ENCODE assay signal across 8 cellular contexts in genomic region chr16:29613307-29614057, GRCh38. TPM values are rescaled to one million over a fixed set of nuclear protein-coding genes. Genes with fewer than 3 reads are reported as not detected.
DNase-seq lines count a peak whose midpoint lies in the region; ATAC-seq and TF ChIP-seq lines count a peak whose summit lies in the region.
"Not testable (repeated sequence)": the region's sequence is repeated elsewhere in the genome, so short reads cannot be mapped to it uniquely, and the experiment has no call there.

No MANE protein-coding gene starts in this region.

- 4 to 20% (median 5%) methylated on average over 17 to 97 of the region's 100 CpGs; no CpG with 5 or more reads in 1 of the 5 donors for WGBS in stomach, 5 donors

- not testable (repeated sequence) for TF ChIP-seq POLR2A in stomach (IDR thresholded peaks at IDR 0.05)

- not testable (repeated sequence) for H3K9me3 ChIP-seq in stomach

- TF ChIP-seq CTCF in stomach (IDR thresholded peaks at IDR 0.05), result not testable (repeated sequence)

- ATAC-seq in HG02623 (IDR thresholded peaks at IDR 0.05; ENCODE audit: unreplicated experiment), result peak; percentile 31
- peak; percentile 75 to 84 (median 83) for ATAC-seq in T-cell (replicated peaks in 1 of 4)

- not testable (repeated sequence) for TF ChIP-seq EP300 in stomach (IDR thresholded peaks at IDR 0.05)

- H3K4me3 ChIP-seq in stomach, result peak overlapping the region; percentile 56 to 77 (median 60)

- H3K4me3 Mint-ChIP-seq in T-cell, result peak overlapping the region; percentile 85 to 95 (median 91)
- peak overlapping the region; percentile 92 for H3K4me3 Mint-ChIP-seq in activated naive CD8-positive, alpha-beta T cell treated with anti-CD3 and anti-CD28 coated beads for 36 hours

- peak overlapping the region; percentile 89 to 91 for H3K27ac Mint-ChIP-seq in T-cell
- H3K27ac Mint-ChIP-seq in activated naive CD8-positive, alpha-beta T cell treated with anti-CD3 and anti-CD28 coated beads for 36 hours, result peak overlapping the region; percentile 95

- DNase-seq in EL, result peak; percentile 85
- peak; percentile 83 for DNase-seq in NCI-H146 (lab: John Stamatoyannopoulos, UW)
- peak; percentile 62 to 93 (median 80) for DNase-seq in T-cell
- DNase-seq in activated naive CD8-positive, alpha-beta T cell treated with anti-CD3 and anti-CD28 coated beads for 36 hours, result peak; percentile 94
- DNase-seq in head of caudate nucleus, result peak; percentile 66 to 96 (median 90)
- peak in 54 of 56 donors; percentile 26 to 93 (median 74) for DNase-seq in nucleus accumbens (lab: John Stamatoyannopoulos, UW)
- DNase-seq in stomach, result peak; percentile 88

- not testable (repeated sequence) for H3K27me3 ChIP-seq in stomach

- H3K9me3 Mint-ChIP-seq in T-cell; activated naive CD8-positive, alpha-beta T cell treated with anti-CD3 and anti-CD28 coated beads for 36 hours: not testable (repeated sequence)

- not testable (repeated sequence) for H3K36me3 Mint-ChIP-seq in T-cell
- peaks cover 20% of the 10 kb centered on the region for H3K36me3 Mint-ChIP-seq in activated naive CD8-positive, alpha-beta T cell treated with anti-CD3 and anti-CD28 coated beads for 36 hours

- not testable (repeated sequence) for H3K36me3 ChIP-seq in stomach

- H3K4me1 Mint-ChIP-seq in T-cell, result peaks cover 16 to 27% (median 19%) of the 10 kb centered on the region in 3 donors
- H3K4me1 Mint-ChIP-seq in activated naive CD8-positive, alpha-beta T cell treated with anti-CD3 and anti-CD28 coated beads for 36 hours, result not testable (repeated sequence)

- POLR2A ChIA-PET in T-cell (lab: Charles Lee), result interaction anchor here in 1 of 2 donors (0.6 to 0.7 kb wide), 2 partner anchors 84 to 1315 kb away, joined by 3 to 6 read pairs; no protein-coding TSS in a partner anchor

- intact Hi-C loops in head of caudate nucleus (cut with DNase I); stomach (cut with DNase I; ENCODE audit: low total_unique reads): not testable (repeated sequence)

- H3K27ac ChIP-seq in stomach, result peak overlapping the region; percentile 53 to 78 (median 68)

- H3K27me3 Mint-ChIP-seq in T-cell; activated naive CD8-positive, alpha-beta T cell treated with anti-CD3 and anti-CD28 coated beads for 36 hours: not testable (repeated sequence)

- CTCF ChIA-PET in T-cell (lab: Charles Lee), result not testable (repeated sequence)

- peaks cover 0 to 27% (median 15%) of the 10 kb centered on the region in 4 donors for H3K4me1 ChIP-seq in stomach

RNA-seq across cellular contexts. Expression of gene SPN, which starts 49.6 kb away (rescaled TPM):
- 100 to 1,000 TPM; 124 to 172 (median 161) TPM for total RNA-seq in T-cell
- total RNA-seq in activated naive CD8-positive, alpha-beta T cell treated with anti-CD3 and anti-CD28 coated beads for 36 hours, result 100 to 1,000 TPM; 122 TPM
- total RNA-seq in stomach, result 10 to 100 TPM in 1 of 5 donors, 1 to 10 TPM in 4; 1.8 to 20.1 (median 4.3) TPM
- 1 to 10 TPM in 1 of 3 donors, under 1 TPM in 2; 0.68 to 1.1 (median 0.75) TPM for polyA plus RNA-seq in stomach

Comparison
In these comparisons a context has a peak if more than half of its experiments do, and no peak if none do; other contexts are left out.
1. Peak in every context shown above with its lines: DNase-seq, ATAC-seq, H3K4me3 ChIP-seq and H3K27ac ChIP-seq.
2. RNA of gene SPN, which starts 49.6 kb away (total RNA-seq): 124 to 172 TPM in T-cell and 122 TPM in activated naive CD8-positive, alpha-beta T cell treated with anti-CD3 and anti-CD28 coated beads for 36 hours; 1.8 to 20.1 TPM in stomach; every median in the first group is over 4 times any median in the second.